25 cellular contexts compared by ENCODE assay signal in genomic region chr12:93667672-93668071, GRCh38.
"Had no signal": no experiment of that assay in that cellular context is flagged by ENCODE, and none has a peak within 500 bp of the region (broad histone marks: within the 10 kb centered on the region; RNA-seq: fewer than 3 reads in every experiment).

No MANE protein-coding gene starts in this region.

- H3K4me3 ChIP-seq: breast epithelium, esophagus squamous epithelium, left ventricle myocardium inferior, tibial artery had no signal

- H3K4me1 ChIP-seq: breast epithelium, tibial artery had no signal

- H3K79me2 ChIP-seq: parathyroid adenoma had no signal

- H3K27ac ChIP-seq: breast epithelium, esophagus squamous epithelium, left ventricle myocardium inferior, parathyroid adenoma, tibial artery had no signal

- H3K9me3 ChIP-seq: esophagus squamous epithelium, tibial artery had no signal

- H2AFZ ChIP-seq: parathyroid adenoma had no signal

- H3K9ac ChIP-seq: parathyroid adenoma had no signal

- H3K36me3 ChIP-seq: breast epithelium, esophagus squamous epithelium, left ventricle myocardium inferior, tibial artery had no signal

- FAIRE-seq: endothelial cell of umbilical vein, kidney, urothelium cell line had no signal

- H3K27me3 ChIP-seq: breast epithelium, esophagus squamous epithelium, tibial artery had no signal

- ATAC-seq: activated CD8-positive, alpha-beta T cell treated with anti-CD3 and anti-CD28 coated beads for 36 hours; stimulated activated naive CD8-positive, alpha-beta T cell treated with anti-CD3 and anti-CD28 coated beads, Interleukin-15, Interleukin-2, amounts not matched to agents 100 U/mL and 50 U/mL, for 24 hours had no signal

- DNase-seq: activated B cell treated with CpG ODN at 0.5 μM for 24 hours; activated CD4-positive, alpha-beta T cell treated with anti-CD3 and anti-CD28 coated beads for 48 hours; activated CD8-positive, alpha-beta T cell treated with anti-CD3 and anti-CD28 coated beads for 36 hours; activated naive CD4-positive, alpha-beta T cell treated with anti-CD3 and anti-CD28 coated beads for 36 hours; activated T-cell treated with anti-CD3 and anti-CD28 coated beads, Interleukin-2, amount 50 U/mL, for 24 hours; effector CD4-positive, alpha-beta T cell; esophagus squamous epithelium; foreskin melanocyte; glutamatergic neuron; hypothalamus; kidney; left ventricle myocardium inferior; mammary epithelial cell; midbrain; stimulated activated CD4-positive, alpha-beta T cell treated with anti-CD3 and anti-CD28 coated beads, Interleukin-12 subunit alpha, Interleukin-12 subunit beta, amount 100 ng/mL, for 4 hours; stimulated activated CD4-positive, alpha-beta T cell treated with anti-CD3 and anti-CD28 coated beads, Interleukin-1b, Interleukin-23, amount 100 ng/mL, for 48 hours; stimulated activated naive CD8-positive, alpha-beta T cell treated with anti-CD3 and anti-CD28 coated beads, Interleukin-15, Interleukin-2, amounts not matched to agents 100 U/mL and 50 U/mL, for 24 hours; substantia nigra; T-helper 1 cell; T-helper 9 cell; tibial artery had no signal
